11 cellular contexts compared by ENCODE assay signal in the genomic region with DNA sequence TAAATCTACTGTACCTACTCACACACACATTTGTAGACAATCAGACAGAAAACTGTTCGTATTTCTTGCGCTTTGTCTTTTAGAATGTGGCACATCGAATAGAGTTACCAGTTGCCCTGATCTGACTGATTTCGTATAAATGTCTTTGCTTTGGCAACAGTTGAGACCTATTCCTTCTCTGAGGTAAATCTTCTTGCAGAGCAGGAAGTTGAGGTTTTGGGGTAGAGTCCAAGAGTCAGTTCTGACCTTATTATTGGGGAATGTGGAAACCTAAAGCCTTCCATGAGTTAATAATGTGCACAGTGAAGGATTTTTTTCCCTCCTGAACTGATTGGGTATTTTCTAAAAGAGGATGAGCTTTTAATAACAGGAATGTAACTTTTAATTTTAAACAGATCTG.
A peak's percentile ranks its signal among the peaks of the same experiment; 100 is the strongest.
DNase-seq lines count a peak whose midpoint lies in the region; ATAC-seq and TF ChIP-seq lines count a peak whose summit lies in the region.
"Had no signal": no experiment of that assay in that cellular context is flagged by ENCODE, and none has a peak within 500 bp of the region (broad histone marks: within the 10 kb centered on the region; RNA-seq: fewer than 3 reads in every experiment).

No MANE protein-coding gene starts in this region.

- no peaks in the 10 kb centered on the region for H3K27me3 ChIP-seq in A673 (replicated peaks; ENCODE audit: insufficient read depth, low read depth, low read length, poor library complexity)

- H3K4me3 Mint-ChIP-seq in activated T-helper 1 cell treated with anti-CD3 and anti-CD28 coated beads, Interleukin-12 subunit alpha, Interleukin-12 subunit beta, Interleukin-2, Interleukin-4 antibody, amounts not matched to agents 30 ng/mL and 10 ng/mL and 1 ng/mL, durations not matched to agents 14 hours and 24 hours and 36 hours = no peak overlapping the region
- H3K4me3 Mint-ChIP-seq: CD4-positive, CD25-positive, alpha-beta regulatory T cell had no signal

- H3K27ac Mint-ChIP-seq in activated T-helper 1 cell treated with anti-CD3 and anti-CD28 coated beads, Interleukin-12 subunit alpha, Interleukin-12 subunit beta, Interleukin-2, Interleukin-4 antibody, amounts not matched to agents 30 ng/mL and 10 ng/mL and 1 ng/mL, durations not matched to agents 14 hours and 24 hours and 36 hours = no peak overlapping the region
- H3K27ac Mint-ChIP-seq: CD4-positive, CD25-positive, alpha-beta regulatory T cell had no signal

- no peaks in the 10 kb centered on the region for H3K4me1 Mint-ChIP-seq in activated T-helper 1 cell treated with anti-CD3 and anti-CD28 coated beads, Interleukin-12 subunit alpha, Interleukin-12 subunit beta, Interleukin-2, Interleukin-4 antibody, amounts not matched to agents 30 ng/mL and 10 ng/mL and 1 ng/mL, durations not matched to agents 14 hours and 24 hours and 36 hours (ENCODE audit: low read depth)
- H3K4me1 Mint-ChIP-seq: CD4-positive, CD25-positive, alpha-beta regulatory T cell had no signal

- H3K4me3 ChIP-seq in A673 (ENCODE audit: low read depth, low read length, poor library complexity, severe bottlenecking) (peak overlapping the region; percentile 8), astrocyte of the cerebellum (ENCODE audit: low read depth, low read length) (no peak overlapping the region)

- peak; percentile 17 for ATAC-seq in left lobe of liver
- ATAC-seq in HG02884 (IDR thresholded peaks at IDR 0.05; ENCODE audit: unreplicated experiment) = no peak
- no peak for ATAC-seq in HG03378 (IDR thresholded peaks at IDR 0.05; ENCODE audit: unreplicated experiment)

- in situ Hi-C loops in astrocyte of the cerebellum (cut with HindIII; ENCODE audit: low sequenced_read_pairs) = no loop called here

- no peaks in the 10 kb centered on the region for H3K9me3 Mint-ChIP-seq in activated T-helper 1 cell treated with anti-CD3 and anti-CD28 coated beads, Interleukin-12 subunit alpha, Interleukin-12 subunit beta, Interleukin-2, Interleukin-4 antibody, amounts not matched to agents 30 ng/mL and 10 ng/mL and 1 ng/mL, durations not matched to agents 14 hours and 24 hours and 36 hours

- H3K36me3 ChIP-seq in A673 (ENCODE audit: insufficient read depth, low read length, poor library complexity, severe bottlenecking) = no peaks in the 10 kb centered on the region

- intact Hi-C loops in A673 (cut with micrococcal nuclease; ENCODE audit: unreplicated experiment) = no loop called here
- intact Hi-C loops in activated T-helper 1 cell treated with anti-CD3 and anti-CD28 coated beads, Interleukin-12 subunit alpha, Interleukin-12 subunit beta, Interleukin-2, Interleukin-4 antibody, amounts not matched to agents 30 ng/mL and 10 ng/mL and 1 ng/mL, durations not matched to agents 14 hours and 24 hours and 36 hours (cut with micrococcal nuclease) = no loop called here

- POLR2A ChIA-PET in A673 (lab: Charles Lee; ENCODE audit: low non-redundant PET) = no interaction called here

- peak; percentile 77 for DNase-seq in A673 (ENCODE audit: low spot score)
- DNase-seq in HT1080 (ENCODE audit: low read depth) = peak; percentile 93
- peak; percentile 99 for DNase-seq in astrocyte of the cerebellum (ENCODE audit: low read depth)
- DNase-seq in left lobe of liver (ENCODE audit: low spot score) = no peak
- DNase-seq in NCI-H2029 treated with DMSO at 0.1 percent for 48 hours (lab: John Stamatoyannopoulos, UW) = no peak
- DNase-seq in activated T-helper 1 cell treated with anti-CD3 and anti-CD28 coated beads, Interleukin-12 subunit alpha, Interleukin-12 subunit beta, Interleukin-2, Interleukin-4 antibody, amounts not matched to agents 30 ng/mL and 10 ng/mL and 1 ng/mL, durations not matched to agents 14 hours and 24 hours and 36 hours (ENCODE audit: low spot score) = no peak
- DNase-seq: CD4-positive, CD25-positive, alpha-beta regulatory T cell; SHP77; stimulated activated CD4-positive, alpha-beta T cell treated with anti-CD3 and anti-CD28 coated beads, Interleukin-4, amount 100 ng/mL, for 24 hours had no signal

- TF ChIP-seq CTCF in A673 (conservative IDR thresholded peaks at IDR 0.05; ENCODE audit: low read depth, low read length) (no peak), astrocyte of the cerebellum (IDR thresholded peaks at IDR 0.05; ENCODE audit: low read depth, low read length, missing control alignments) (no peak)

- no peaks in the 10 kb centered on the region for H3K36me3 Mint-ChIP-seq in activated T-helper 1 cell treated with anti-CD3 and anti-CD28 coated beads, Interleukin-12 subunit alpha, Interleukin-12 subunit beta, Interleukin-2, Interleukin-4 antibody, amounts not matched to agents 30 ng/mL and 10 ng/mL and 1 ng/mL, durations not matched to agents 14 hours and 24 hours and 36 hours (ENCODE audit: low read depth)
- H3K36me3 Mint-ChIP-seq: CD4-positive, CD25-positive, alpha-beta regulatory T cell had no signal

- H3K27me3 Mint-ChIP-seq in activated T-helper 1 cell treated with anti-CD3 and anti-CD28 coated beads, Interleukin-12 subunit alpha, Interleukin-12 subunit beta, Interleukin-2, Interleukin-4 antibody, amounts not matched to agents 30 ng/mL and 10 ng/mL and 1 ng/mL, durations not matched to agents 14 hours and 24 hours and 36 hours (ENCODE audit: insufficient read depth) = peaks cover 10% of the 10 kb centered on the region

- H3K9me3 ChIP-seq in A673 (ENCODE audit: low read depth, low read length, poor library complexity, severe bottlenecking) = no peaks in the 10 kb centered on the region

- no TSS peak for BruUV-seq in A673 (replicated peaks; lab: Mats Ljungman, UMichigan)

- peak overlapping the region; percentile 72 for H3K27ac ChIP-seq in A673 (ENCODE audit: low read depth, low read length, poor library complexity, severe bottlenecking)

- H3K4me1 ChIP-seq in A673 (ENCODE audit: insufficient read depth, low read length, poor library complexity, severe bottlenecking) = peaks cover 77% of the 10 kb centered on the region

- CTCF ChIA-PET in A673 (lab: Charles Lee) = no interaction called here

Comparison
In these comparisons a context has a peak if more than half of its experiments do, and no peak if none do; other contexts are left out.
1. DNase-seq: peak in A673 (single experiment), HT1080 (single experiment) and astrocyte of the cerebellum (single experiment); none in left lobe of liver (single experiment), NCI-H2029 treated with DMSO at 0.1 percent for 48 hours (single experiment) and activated T-helper 1 cell treated with anti-CD3 and anti-CD28 coated beads, Interleukin-12 subunit alpha, Interleukin-12 subunit beta, Interleukin-2, Interleukin-4 antibody, amounts not matched to agents 30 ng/mL and 10 ng/mL and 1 ng/mL, durations not matched to agents 14 hours and 24 hours and 36 hours (single experiment).